ENCODE assay signal across 10 cellular contexts in genomic region chr13:43316997-43317396, GRCh38.
A peak's percentile ranks its signal among the peaks of the same experiment; 100 is the strongest.
DNase-seq lines count a peak whose midpoint lies in the region; ATAC-seq, FAIRE-seq and TF ChIP-seq lines count a peak whose summit lies in the region.
"Had no signal": no experiment of that assay in that cellular context is flagged by ENCODE, and none has a peak within 500 bp of the region (broad histone marks: within the 10 kb centered on the region; RNA-seq: fewer than 3 reads in every experiment).

No MANE protein-coding gene starts in this region.

- H3K27me3 ChIP-seq in A673 (replicated peaks; ENCODE audit: insufficient read depth, low read depth, low read length, poor library complexity) (no peaks in the 10 kb centered on the region), astrocyte (ENCODE audit: insufficient read depth, low read length) (peaks cover 5% of the 10 kb centered on the region), Peyer's patch (no peaks in the 10 kb centered on the region)

- H3K79me2 ChIP-seq in astrocyte (ENCODE audit: insufficient read depth, low read length), result no peaks in the 10 kb centered on the region

- H3K36me3 ChIP-seq in A673 (ENCODE audit: insufficient read depth, low read length, poor library complexity, severe bottlenecking), result no peaks in the 10 kb centered on the region
- H3K36me3 ChIP-seq in astrocyte (ENCODE audit: insufficient read depth, low read length), result no peaks in the 10 kb centered on the region
- H3K36me3 ChIP-seq in kidney (ENCODE audit: control insufficient read depth in 1 of 2, insufficient read depth in 2 of 2, low read length in 2 of 2), result no peaks in the 10 kb centered on the region
- no peaks in the 10 kb centered on the region for H3K36me3 ChIP-seq in Peyer's patch

- peaks cover 14% of the 10 kb centered on the region for H3K4me1 ChIP-seq in A673 (ENCODE audit: insufficient read depth, low read length, poor library complexity, severe bottlenecking)
- H3K4me1 ChIP-seq in astrocyte (ENCODE audit: insufficient read depth, low read length), result peaks cover 12% of the 10 kb centered on the region
- peaks cover 0 to 6% of the 10 kb centered on the region in 2 donors for H3K4me1 ChIP-seq in kidney (ENCODE audit: control insufficient read depth in 1 of 2, insufficient read depth in 1 of 2, low read depth in 1 of 2, low read length in 2 of 2)
- no peaks in the 10 kb centered on the region for H3K4me1 ChIP-seq in Peyer's patch

- H3K27ac Mint-ChIP-seq in astrocyte (ENCODE audit: unreplicated experiment), result no peak overlapping the region
- H3K27ac Mint-ChIP-seq in progenitor cell of endocrine pancreas, result no peak overlapping the region
- H3K27ac Mint-ChIP-seq: CD4-positive, alpha-beta T cell had no signal

- H3K9me3 Mint-ChIP-seq in astrocyte (ENCODE audit: unreplicated experiment), result no peaks in the 10 kb centered on the region
- no peaks in the 10 kb centered on the region for H3K9me3 Mint-ChIP-seq in progenitor cell of endocrine pancreas (ENCODE audit: low read depth)
- H3K9me3 Mint-ChIP-seq: CD4-positive, alpha-beta T cell had no signal

- BruUV-seq in A673 (replicated peaks; lab: Mats Ljungman, UMichigan), result no TSS peak

- no peaks in the 10 kb centered on the region for H4K20me1 ChIP-seq in astrocyte (ENCODE audit: insufficient read depth, low read length)

- no peak overlapping the region for H3K4me3 ChIP-seq in A673 (ENCODE audit: low read depth, low read length, poor library complexity, severe bottlenecking)
- peak overlapping the region; percentile 10 for H3K4me3 ChIP-seq in astrocyte (ENCODE audit: insufficient read depth, low read depth, low read length)
- H3K4me3 ChIP-seq in kidney (ENCODE audit: low read length in 2 of 2), result peak overlapping the region in 1 of 2 donors; percentile 9
- H3K4me3 ChIP-seq in Peyer's patch, result no peak overlapping the region

- H3K4me2 ChIP-seq in astrocyte (ENCODE audit: low read length), result peak overlapping the region; percentile 78

- H3K27me3 Mint-ChIP-seq in astrocyte (ENCODE audit: low read depth, unreplicated experiment) (peaks cover 2% of the 10 kb centered on the region), progenitor cell of endocrine pancreas (peaks cover 6% of the 10 kb centered on the region)

- H3K4me3 Mint-ChIP-seq in astrocyte (ENCODE audit: unreplicated experiment) (no peak overlapping the region), progenitor cell of endocrine pancreas (ENCODE audit: low read depth) (no peak overlapping the region)
- H3K4me3 Mint-ChIP-seq: CD4-positive, alpha-beta T cell had no signal

- POLR2A ChIA-PET in A673 (lab: Charles Lee; ENCODE audit: low non-redundant PET), result no interaction called here

- peak; percentile 85 for DNase-seq in A673 (ENCODE audit: low spot score)
- peak; percentile 78 for DNase-seq in HT1080 (ENCODE audit: low read depth)
- peak; percentile 50 for DNase-seq in astrocyte (ENCODE audit: low read depth)
- peak; percentile 72 for DNase-seq in iris pigment epithelial cell (ENCODE audit: low read depth)
- DNase-seq in kidney, result no peak
- DNase-seq in Peyer's patch, result no peak
- DNase-seq in progenitor cell of endocrine pancreas (ENCODE audit: low spot score, unreplicated experiment), result no peak
- DNase-seq: CD4-positive, alpha-beta T cell had no signal

- no peak for FAIRE-seq in astrocyte (lab: Jason Lieb, UNC)
- FAIRE-seq in kidney (lab: Jason Lieb, UNC), result no peak
- FAIRE-seq: colon had no signal

- intact Hi-C loops in A673 (cut with micrococcal nuclease; ENCODE audit: unreplicated experiment) (no loop called here), kidney (cut with DNase I) (no loop called here)

- H3K9me3 ChIP-seq in A673 (ENCODE audit: low read depth, low read length, poor library complexity, severe bottlenecking) (no peaks in the 10 kb centered on the region), astrocyte (ENCODE audit: insufficient read depth, low read depth, low read length) (no peaks in the 10 kb centered on the region), kidney (ENCODE audit: control insufficient read depth in 1 of 2, low read length in 2 of 2) (no peaks in the 10 kb centered on the region), Peyer's patch (no peaks in the 10 kb centered on the region)

- TF ChIP-seq POLR2A in Peyer's patch (IDR thresholded peaks at IDR 0.05), result no peak

- no peaks in the 10 kb centered on the region for H3K36me3 Mint-ChIP-seq in astrocyte (ENCODE audit: low read depth, unreplicated experiment)
- H3K36me3 Mint-ChIP-seq in progenitor cell of endocrine pancreas (ENCODE audit: insufficient read depth), result no peaks in the 10 kb centered on the region

- CTCF ChIA-PET in A673 (lab: Charles Lee), result no interaction called here

- H3K9ac ChIP-seq in astrocyte (ENCODE audit: low read length) (peak overlapping the region; percentile 20), kidney (ENCODE audit: low read length in 2 of 2) (no peak overlapping the region)

- no peak for TF ChIP-seq CTCF in A673 (conservative IDR thresholded peaks at IDR 0.05; ENCODE audit: low read depth, low read length)
- TF ChIP-seq CTCF in astrocyte (IDR thresholded peaks at IDR 0.05; ENCODE audit: insufficient read depth, low read depth, low read length), result no peak
- TF ChIP-seq CTCF in kidney (IDR thresholded peaks at IDR 0.05; ENCODE audit: borderline replicate concordance, extremely low read depth, insufficient read depth), result no peak
- TF ChIP-seq CTCF in Peyer's patch (IDR thresholded peaks at IDR 0.05), result no peak
- TF ChIP-seq CTCF in progenitor cell of endocrine pancreas (IDR thresholded peaks at IDR 0.05; ENCODE audit: unreplicated experiment), result no peak

- no peak for ATAC-seq in HG03159 (IDR thresholded peaks at IDR 0.05; ENCODE audit: unreplicated experiment)

- H3K27ac ChIP-seq in A673 (ENCODE audit: low read depth, low read length, poor library complexity, severe bottlenecking) (peak overlapping the region; percentile 32), astrocyte (ENCODE audit: low read depth, low read length) (no peak overlapping the region), kidney (ENCODE audit: low read depth in 2 of 2, low read length in 2 of 2) (no peak overlapping the region), Peyer's patch (no peak overlapping the region)

- H2AFZ ChIP-seq in astrocyte (ENCODE audit: low read depth, low read length), result peak overlapping the region; percentile 68

- H3K4me1 Mint-ChIP-seq in astrocyte (ENCODE audit: low read depth, unreplicated experiment) (peaks cover 17% of the 10 kb centered on the region), progenitor cell of endocrine pancreas (ENCODE audit: low read depth) (no peaks in the 10 kb centered on the region)

Comparison
In these comparisons a context has a peak if more than half of its experiments do, and no peak if none do; other contexts are left out.
1. DNase-seq: peak in A673 (single experiment), HT1080 (single experiment), astrocyte (single experiment) and iris pigment epithelial cell (single experiment); none in kidney (single experiment), Peyer's patch (0 of 3) and progenitor cell of endocrine pancreas (single experiment).